35 cellular contexts compared by ENCODE assay signal in genomic region chr6:17367868-17368267, GRCh38. TPM values are rescaled to one million over a fixed set of nuclear protein-coding genes. Genes with fewer than 3 reads are reported as not detected.
"Had no signal": no experiment of that assay in that cellular context is flagged by ENCODE, and none has a peak within 500 bp of the region (broad histone marks: within the 10 kb centered on the region; RNA-seq: fewer than 3 reads in every experiment).

No MANE protein-coding gene starts in this region.

- ATAC-seq: activated CD8-positive, alpha-beta T cell treated with anti-CD3 and anti-CD28 coated beads for 36 hours; activated naive CD4-positive, alpha-beta T cell treated with anti-CD3 and anti-CD28 coated beads, Interleukin-2, amount 50 U/mL, for 72 hours; activated T-cell treated with anti-CD3 and anti-CD28 coated beads, Interleukin-2, amount 50 U/mL, for 4 hours; activated T-cell treated with anti-CD3 and anti-CD28 coated beads, Interleukin-2, amount 50 U/mL, for 72 hours; activated T-helper 17 cell treated with anti-CD3 and anti-CD28 coated beads, Interleukin-2, amount 50 U/mL, for 72 hours; body of pancreas had no signal

- FAIRE-seq: astrocyte, TTC549 had no signal

- H3K4me1 Mint-ChIP-seq: activated B cell treated with CpG ODN at 0.5 μM for 24 hours; activated CD4-positive, alpha-beta T cell treated with anti-CD3 and anti-CD28 coated beads, Interleukin-2, amount 10 ng/mL, durations not matched to agents 24 days and 14 days; activated naive CD8-positive, alpha-beta T cell treated with anti-CD3 and anti-CD28 coated beads for 36 hours; activated T-helper 17 cell treated with anti-CD3 and anti-CD28 coated beads, Interleukin-2, amount 50 U/mL, for 72 hours had no signal

- H3K27me3 Mint-ChIP-seq: activated B cell treated with CpG ODN at 0.5 μM for 24 hours; activated CD4-positive, alpha-beta memory T cell treated with anti-CD3 and anti-CD28 coated beads for 36 hours; activated CD8-positive, alpha-beta T cell treated with anti-CD3 and anti-CD28 coated beads for 36 hours; activated T-helper 17 cell treated with anti-CD3 and anti-CD28 coated beads, Interleukin-2, amount 50 U/mL, for 72 hours had no signal

- H3K4me3 Mint-ChIP-seq: activated B cell treated with CpG ODN at 0.5 μM for 24 hours; activated CD4-positive, alpha-beta memory T cell treated with anti-CD3 and anti-CD28 coated beads for 36 hours; activated CD4-positive, alpha-beta T cell treated with anti-CD3 and anti-CD28 coated beads, Interleukin-2, amount 10 ng/mL, durations not matched to agents 24 days and 14 days; activated CD8-positive, alpha-beta T cell treated with anti-CD3 and anti-CD28 coated beads for 36 hours; activated naive CD4-positive, alpha-beta T cell treated with anti-CD3 and anti-CD28 coated beads for 36 hours; activated naive CD8-positive, alpha-beta T cell treated with anti-CD3 and anti-CD28 coated beads for 36 hours; activated T-cell treated with anti-CD3 and anti-CD28 coated beads, Interleukin-2, amount 50 U/mL, for 4 hours; activated T-cell treated with anti-CD3 and anti-CD28 coated beads, Interleukin-2, amount 50 U/mL, for 72 hours; activated T-helper 1 cell treated with anti-CD3 and anti-CD28 coated beads, Interleukin-12 subunit alpha, Interleukin-12 subunit beta, Interleukin-2, Interleukin-4 antibody, amounts not matched to agents 30 ng/mL and 10 ng/mL and 1 ng/mL, durations not matched to agents 14 hours and 24 hours and 36 hours; activated T-helper 17 cell treated with anti-CD3 and anti-CD28 coated beads, Interleukin-2, amount 50 U/mL, for 72 hours; T-helper 2 cell treated with Interferon-gamma antibody and Interleukin-4, amounts not matched to agents 5 μg/mL and 100 μg/mL, for 36 hours had no signal

- H3K27ac Mint-ChIP-seq: activated B cell treated with CpG ODN at 0.5 μM for 24 hours; activated CD4-positive, alpha-beta memory T cell treated with anti-CD3 and anti-CD28 coated beads for 36 hours; activated CD4-positive, alpha-beta T cell treated with anti-CD3 and anti-CD28 coated beads, Interleukin-2, amount 10 ng/mL, durations not matched to agents 24 days and 14 days; activated CD8-positive, alpha-beta T cell treated with anti-CD3 and anti-CD28 coated beads for 36 hours; activated naive CD4-positive, alpha-beta T cell treated with anti-CD3 and anti-CD28 coated beads for 36 hours; activated naive CD4-positive, alpha-beta T cell treated with anti-CD3 and anti-CD28 coated beads, Interleukin-2, amount 50 U/mL, for 72 hours; activated naive CD8-positive, alpha-beta T cell treated with anti-CD3 and anti-CD28 coated beads for 36 hours; activated T-helper 1 cell treated with anti-CD3 and anti-CD28 coated beads, Interleukin-12 subunit alpha, Interleukin-12 subunit beta, Interleukin-2, Interleukin-4 antibody, amounts not matched to agents 30 ng/mL and 10 ng/mL and 1 ng/mL, durations not matched to agents 14 hours and 24 hours and 36 hours; activated T-helper 17 cell treated with anti-CD3 and anti-CD28 coated beads, Interleukin-2, amount 50 U/mL, for 72 hours; T-helper 2 cell treated with Interferon-gamma antibody and Interleukin-4, amounts not matched to agents 5 μg/mL and 100 μg/mL, for 36 hours had no signal

- DNase-seq: activated B cell treated with CpG ODN at 0.5 μM for 24 hours; activated CD4-positive, alpha-beta memory T cell treated with anti-CD3 and anti-CD28 coated beads for 36 hours; activated CD4-positive, alpha-beta T cell treated with anti-CD3 and anti-CD28 coated beads for 4 hours; activated CD4-positive, alpha-beta T cell treated with anti-CD3 and anti-CD28 coated beads, Interleukin-2, amount 10 ng/mL, durations not matched to agents 24 days and 14 days; activated CD4-positive, alpha-beta T cell treated with anti-CD3 and anti-CD28 coated beads, Interleukin-2, amount 50 U/mL, for 1 hour; activated CD4-positive, alpha-beta T cell treated with anti-CD3 and anti-CD28 coated beads, Interleukin-2, amount 50 U/mL, for 4 hours; activated CD4-positive, CD25-positive, alpha-beta regulatory T cell treated with anti-CD3 and anti-CD28 coated beads, Interleukin-2, amount 50 U/mL, for 72 hours; activated CD8-positive, alpha-beta memory T cell treated with anti-CD3 and anti-CD28 coated beads, Interleukin-2, amount 50 U/mL, for 4 hours; activated CD8-positive, alpha-beta T cell treated with anti-CD3 and anti-CD28 coated beads for 36 hours; activated effector memory CD4-positive, alpha-beta T cell treated with anti-CD3 and anti-CD28 coated beads, Interleukin-2, amount 50 U/mL, for 16 hours; activated gamma-delta T cell treated with Interleukin-2 at 50 U/mL for 16 hours; activated naive CD4-positive, alpha-beta T cell; activated naive CD4-positive, alpha-beta T cell treated with anti-CD3 and anti-CD28 coated beads for 36 hours; activated naive CD4-positive, alpha-beta T cell treated with anti-CD3 and anti-CD28 coated beads, Interleukin-2, amount 50 U/mL, for 16 hours; activated naive CD8-positive, alpha-beta T cell treated with anti-CD3 and anti-CD28 coated beads for 36 hours; activated T-cell treated with anti-CD3 and anti-CD28 coated beads for 4 hours; activated T-cell treated with anti-CD3 and anti-CD28 coated beads, Interleukin-2, amount 50 U/mL, for 1 hour; activated T-cell treated with anti-CD3 and anti-CD28 coated beads, Interleukin-2, amount 50 U/mL, for 4 hours; activated T-cell treated with anti-CD3 and anti-CD28 coated beads, Interleukin-2, amount 50 U/mL, for 72 hours; adrenal gland; amniotic stem cell; aorta; body of pancreas; brain microvascular endothelial cell; central memory CD4-positive, alpha-beta T cell; colonic mucosa; T-helper 2 cell; T-helper 9 cell had no signal

- H3K36me3 Mint-ChIP-seq: activated CD4-positive, alpha-beta memory T cell treated with anti-CD3 and anti-CD28 coated beads for 36 hours had no signal

RNA-seq across cellular contexts. Expression of gene CAP2, which starts 25.5 kb away (rescaled TPM):
- total RNA-seq: activated B cell treated with CpG ODN at 0.5 μM for 24 hours; activated CD4-positive, alpha-beta memory T cell treated with anti-CD3 and anti-CD28 coated beads for 36 hours; activated CD4-positive, alpha-beta T cell treated with anti-CD3 and anti-CD28 coated beads, Interleukin-2, amount 10 ng/mL, durations not matched to agents 24 days and 14 days; activated CD8-positive, alpha-beta memory T cell treated with anti-CD3 and anti-CD28 coated beads for 36 hours; activated CD8-positive, alpha-beta T cell treated with anti-CD3 and anti-CD28 coated beads for 36 hours; activated naive CD4-positive, alpha-beta T cell treated with anti-CD3 and anti-CD28 coated beads for 36 hours; activated naive CD4-positive, alpha-beta T cell treated with anti-CD3 and anti-CD28 coated beads, Interleukin-2, amount 50 U/mL, for 72 hours; activated naive CD8-positive, alpha-beta T cell treated with anti-CD3 and anti-CD28 coated beads for 36 hours; activated T-cell treated with anti-CD3 and anti-CD28 coated beads, Interleukin-2, amount 50 U/mL, for 4 hours; activated T-cell treated with anti-CD3 and anti-CD28 coated beads, Interleukin-2, amount 50 U/mL, for 72 hours; activated T-helper 1 cell treated with anti-CD3 and anti-CD28 coated beads, Interleukin-12 subunit alpha, Interleukin-12 subunit beta, Interleukin-2, Interleukin-4 antibody, amounts not matched to agents 30 ng/mL and 10 ng/mL and 1 ng/mL, durations not matched to agents 14 hours and 24 hours and 36 hours; activated T-helper 17 cell treated with anti-CD3 and anti-CD28 coated beads, Interleukin-2, amount 50 U/mL, for 72 hours had no signal
